29 cellular contexts compared by ENCODE assay signal in the genomic region with DNA sequence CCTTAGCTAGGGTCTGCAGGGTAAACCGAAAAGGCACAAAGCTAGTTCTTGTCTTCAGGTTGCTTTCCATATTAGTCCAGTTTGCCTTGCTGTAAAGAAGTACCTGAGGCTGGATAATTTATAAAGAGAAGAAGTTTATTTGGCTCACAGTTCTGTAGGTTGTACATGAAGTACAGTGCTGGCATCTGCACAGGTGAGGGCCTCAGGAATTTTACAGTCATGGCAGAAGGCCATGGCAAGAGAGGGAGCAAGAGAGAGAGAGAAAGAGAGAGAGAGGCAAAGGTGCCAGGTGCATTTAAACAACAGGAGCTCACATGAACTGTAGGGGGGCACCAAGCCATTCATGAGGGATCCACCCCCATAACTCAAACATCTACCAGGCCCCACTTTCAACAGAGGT.
"Had no signal": no experiment of that assay in that cellular context is flagged by ENCODE, and none has a peak within 500 bp of the region (broad histone marks: within the 10 kb centered on the region; RNA-seq: fewer than 3 reads in every experiment).

No MANE protein-coding gene starts in this region.

- H3K9me3 ChIP-seq: adrenal gland, ascending aorta, body of pancreas, breast epithelium had no signal

- DNase-seq: activated effector memory CD4-positive, alpha-beta T cell treated with anti-CD3 and anti-CD28 coated beads, Interleukin-2, amount 50 U/mL, for 16 hours; activated effector memory CD4-positive, alpha-beta T cell treated with Interleukin-2 at 50 U/mL for 16 hours; activated gamma-delta T cell; activated gamma-delta T cell treated with Interleukin-2 at 50 U/mL for 16 hours; activated naive CD4-positive, alpha-beta T cell; activated naive CD4-positive, alpha-beta T cell treated with anti-CD3 and anti-CD28 coated beads for 36 hours; activated naive CD4-positive, alpha-beta T cell treated with anti-CD3 and anti-CD28 coated beads, Interleukin-2, amount 10 ng/mL, durations not matched to agents 7 days and 5 days; activated naive CD4-positive, alpha-beta T cell treated with anti-CD3 and anti-CD28 coated beads, Interleukin-2, amount 50 U/mL, for 16 hours; activated naive CD4-positive, alpha-beta T cell treated with Interleukin-2 at 50 U/mL for 16 hours; activated naive CD8-positive, alpha-beta T cell treated with anti-CD3 and anti-CD28 coated beads for 36 hours; activated naive CD8-positive, alpha-beta T cell treated with anti-CD3 and anti-CD28 coated beads, Interleukin-2, amount 10 ng/mL, durations not matched to agents 7 days and 5 days; activated naive CD8-positive, alpha-beta T cell treated with anti-CD3 and anti-CD28 coated beads, Interleukin-2, amount 50 U/mL, for 24 hours; activated T-cell treated with anti-CD3 and anti-CD28 coated beads, Interleukin-2, amount 50 U/mL, for 24 hours; activated T-cell treated with anti-CD3 and anti-CD28 coated beads, Interleukin-2, amount 50 U/mL, for 4 hours; activated T-cell treated with anti-CD3 and anti-CD28 coated beads, Interleukin-2, amount 50 U/mL, for 48 hours; activated T-cell treated with anti-CD3 and anti-CD28 coated beads, Interleukin-2, amount 50 U/mL, for 72 hours; adrenal gland; amniotic stem cell; amygdala; anterior cingulate cortex; aorta; brain microvascular endothelial cell; caudate nucleus; central memory CD4-positive, alpha-beta T cell; cerebellar nuclear complex had no signal

- H3K4me3 ChIP-seq: adrenal gland, ascending aorta, body of pancreas, breast epithelium, cardiac muscle cell had no signal

- H3K36me3 ChIP-seq: adrenal gland, ascending aorta, brain microvascular endothelial cell, breast epithelium, cardiac muscle cell had no signal

- H3K27me3 ChIP-seq: adrenal gland, ascending aorta, body of pancreas, brain microvascular endothelial cell, breast epithelium, cardiac muscle cell had no signal

- H3K4me1 ChIP-seq: adrenal gland, breast epithelium had no signal
